8 cellular contexts compared by ENCODE assay signal in the genomic region with DNA sequence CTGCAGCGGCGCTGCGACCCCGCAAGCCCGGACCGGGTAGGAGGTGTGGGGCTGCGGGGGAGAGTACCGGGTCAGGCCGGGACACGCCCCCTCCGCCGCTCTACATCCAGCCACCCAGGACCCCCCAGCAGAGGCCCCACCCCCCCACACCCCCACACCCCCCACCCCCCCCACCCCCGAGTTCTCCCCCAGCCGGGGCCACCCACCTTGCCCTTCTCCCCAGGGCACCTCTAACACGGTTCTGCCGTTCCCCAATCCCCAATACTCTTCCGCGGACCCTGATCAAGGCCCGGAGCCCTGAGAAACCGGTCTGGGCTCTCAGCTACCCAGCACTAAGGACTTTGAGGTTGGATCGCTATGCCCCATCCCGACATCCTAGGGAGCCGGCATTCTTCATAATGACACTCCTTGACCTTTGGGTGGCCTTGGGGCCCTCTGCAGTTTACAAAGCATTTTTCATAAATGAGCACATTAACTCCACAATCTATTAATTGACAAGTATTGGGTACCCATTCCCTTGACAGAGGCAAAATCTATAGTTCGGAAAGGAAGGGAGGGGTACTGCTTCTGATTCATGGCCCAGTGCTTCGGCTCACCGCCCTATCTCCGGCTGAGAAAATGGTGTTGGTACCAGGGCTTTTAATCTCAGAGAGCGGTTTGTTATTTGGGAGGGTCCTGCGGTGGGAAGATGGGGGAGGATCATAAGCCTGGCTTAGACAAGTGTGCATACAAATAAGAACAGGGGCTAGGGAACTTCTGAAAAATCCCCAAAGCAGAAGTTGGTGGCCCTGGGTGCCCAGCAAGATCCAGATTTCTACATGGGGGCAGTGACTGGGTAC. TPM values are rescaled to one million over a fixed set of nuclear protein-coding genes. Genes with fewer than 3 reads are reported as not detected.
DNase-seq lines count a peak whose midpoint lies in the region; ATAC-seq, FAIRE-seq and TF ChIP-seq lines count a peak whose summit lies in the region.

No MANE protein-coding gene starts in this region.

- H3K36me3 Mint-ChIP-seq in activated naive CD8-positive, alpha-beta T cell, result no peaks in the 10 kb centered on the region

- H3K27ac Mint-ChIP-seq in activated naive CD8-positive, alpha-beta T cell, result peak overlapping the region; percentile 64

- no peaks in the 10 kb centered on the region for H3K9me3 Mint-ChIP-seq in activated naive CD8-positive, alpha-beta T cell (ENCODE audit: low read depth)

- DNase-seq in Right ventricle myocardium inferior (ENCODE audit: missing footprints) (peak; percentile 77), left cardiac atrium (no peak), left lung (no peak), uterus (peak; percentile 28 to 45), GF-D8 (lab: John Stamatoyannopoulos, UW) (no peak), NCI-H1436 treated with DMSO at 0.1 percent for 48 hours (lab: John Stamatoyannopoulos, UW) (no peak), GM12892 (ENCODE audit: insufficient read length) (no peak)

- FAIRE-seq in GM12892 (lab: Jason Lieb, UNC), result no peak

- H3K4me1 ChIP-seq in left lung (peaks cover 29 to 67% of the 10 kb centered on the region in 2 donors), uterus (peaks cover 0 to 6% of the 10 kb centered on the region in 2 donors)

- H3K4me3 Mint-ChIP-seq in activated naive CD8-positive, alpha-beta T cell, result peak overlapping the region; percentile 78

- H3K27me3 ChIP-seq in left lung (no peaks in the 10 kb centered on the region), uterus (no peaks in the 10 kb centered on the region)

- ATAC-seq in Right ventricle myocardium inferior (no peak), left cardiac atrium (no peak), left lung (no peak)

- peak overlapping the region; percentile 2 to 95 for H3K27ac ChIP-seq in left lung
- peak overlapping the region; percentile 37 to 98 for H3K27ac ChIP-seq in uterus

- peaks cover 46% of the 10 kb centered on the region for H3K4me1 Mint-ChIP-seq in activated naive CD8-positive, alpha-beta T cell (ENCODE audit: low read depth)

- no peaks in the 10 kb centered on the region for H3K27me3 Mint-ChIP-seq in activated naive CD8-positive, alpha-beta T cell

- no peak for TF ChIP-seq CTCF in left lung (IDR thresholded peaks at IDR 0.05)
- peak in 1 of 4 experiments; percentile 27 for TF ChIP-seq CTCF in uterus (IDR thresholded peaks at IDR 0.05)

- no peak for TF ChIP-seq POLR2A in uterus (IDR thresholded peaks at IDR 0.05)
- TF ChIP-seq POLR2A in GM12892 (IDR thresholded peaks at IDR 0.05; ENCODE audit: low read depth, low read length), result no peak

- intact Hi-C loops in Right ventricle myocardium inferior (cut with DNase I) (no loop called here), left cardiac atrium (cut with DNase I) (no loop called here), left lung (cut with DNase I) (no loop called here), uterus (cut with DNase I; ENCODE audit: low total_unique reads) (no loop called here)

- H3K36me3 ChIP-seq in left lung, result peaks cover 0 to 21% of the 10 kb centered on the region in 2 donors
- H3K36me3 ChIP-seq in uterus, result no peaks in the 10 kb centered on the region

- H3K4me3 ChIP-seq in left lung (peak overlapping the region; percentile 67 to 76), uterus (peak overlapping the region; percentile 35 to 64)

- no peaks in the 10 kb centered on the region for H3K9me3 ChIP-seq in left lung
- no peaks in the 10 kb centered on the region for H3K9me3 ChIP-seq in uterus

RNA-seq across cellular contexts. Expression of gene IMPDH1, which starts 3.4 kb away (rescaled TPM):
- total RNA-seq in Right ventricle myocardium inferior (25.5 TPM), left cardiac atrium (10 to 100 TPM; 31.2 to 34.1 TPM), left lung (100 to 1,000 TPM in 1 of 2 donors, 10 to 100 TPM in 1; 60.6 to 106 TPM), uterus (10 to 100 TPM; 11.9 to 53.3 (median 32.8) TPM)
- polyA plus RNA-seq in GM12892 (2012; ENCODE audit: missing spikeins), result 20.6 TPM

RNA-seq across cellular contexts. Expression of gene PRRT4, which starts 44.9 kb away (rescaled TPM):
- total RNA-seq in Right ventricle myocardium inferior (2.7 TPM), left cardiac atrium (1 to 10 TPM; 1.8 to 7.1 TPM), left lung (under 1 TPM; 0.42 to 0.85 TPM), uterus (1 to 10 TPM in 2 of 4 donors, not detected in 2; 1.3 to 1.7 TPM)
- not detected for polyA plus RNA-seq in GM12892 (2012; ENCODE audit: missing spikeins)

RNA-seq across cellular contexts. Expression of gene HILPDA, which starts 49.3 kb away (rescaled TPM):
- total RNA-seq in Right ventricle myocardium inferior, result 5.9 TPM
- total RNA-seq in left cardiac atrium, result 10 to 100 TPM in 1 of 2 donors, 1 to 10 TPM in 1; 9.7 to 15.2 TPM
- 10 to 100 TPM; 10.2 to 12.2 TPM for total RNA-seq in left lung
- 10 to 100 TPM; 14.4 to 55.6 (median 31.3) TPM for total RNA-seq in uterus
- 123 TPM for polyA plus RNA-seq in GM12892 (2012; ENCODE audit: missing spikeins)

Comparison
In these comparisons a context has a peak if more than half of its experiments do, and no peak if none do; other contexts are left out.
1. DNase-seq: peak in Right ventricle myocardium inferior (single experiment) and uterus (2 of 2); none in left cardiac atrium (single experiment), left lung (0 of 2), GF-D8 (single experiment), NCI-H1436 treated with DMSO at 0.1 percent for 48 hours (single experiment) and GM12892 (single experiment).